15 cellular contexts compared by ENCODE assay signal in genomic region chr5:54764691-54765090, GRCh38.
"Had no signal": no experiment of that assay in that cellular context is flagged by ENCODE, and none has a peak within 500 bp of the region (broad histone marks: within the 10 kb centered on the region; RNA-seq: fewer than 3 reads in every experiment).

No MANE protein-coding gene starts in this region.

- H3K27ac Mint-ChIP-seq: activated naive CD8-positive, alpha-beta T cell treated with anti-CD3 and anti-CD28 coated beads, Interleukin-2, amount 10 ng/mL, durations not matched to agents 7 days and 5 days; dendritic cell treated with granulocyte-macrophage colony-stimulating factor and Interleukin-4, amounts not matched to agents 40 ng/mL and 50 ng/mL, for 4 days; effector memory CD8-positive, alpha-beta T cell; neural progenitor cell; T-helper 2 cell treated with Interferon-gamma antibody and Interleukin-4, amounts not matched to agents 5 μg/mL and 100 μg/mL, for 36 hours had no signal

- H3K9me3 ChIP-seq: ovary, right lobe of liver, transverse colon had no signal

- ATAC-seq: effector memory CD8-positive, alpha-beta T cell; stimulated activated naive CD8-positive, alpha-beta T cell treated with anti-CD3 and anti-CD28 coated beads, Interleukin-15, Interleukin-2, amounts not matched to agents 100 U/mL and 50 U/mL, for 24 hours had no signal

- H3K9me3 Mint-ChIP-seq: activated naive CD8-positive, alpha-beta T cell treated with anti-CD3 and anti-CD28 coated beads, Interleukin-2, amount 10 ng/mL, durations not matched to agents 7 days and 5 days; effector memory CD8-positive, alpha-beta T cell; neural progenitor cell; T-helper 2 cell treated with Interferon-gamma antibody and Interleukin-4, amounts not matched to agents 5 μg/mL and 100 μg/mL, for 36 hours had no signal

- H3K27me3 Mint-ChIP-seq: dendritic cell treated with granulocyte-macrophage colony-stimulating factor and Interleukin-4, amounts not matched to agents 40 ng/mL and 50 ng/mL, for 4 days; effector memory CD8-positive, alpha-beta T cell; naive B cell had no signal

- H3K4me1 ChIP-seq: neural progenitor cell, right lobe of liver, transverse colon had no signal

- H3K4me3 Mint-ChIP-seq: activated naive CD8-positive, alpha-beta T cell treated with anti-CD3 and anti-CD28 coated beads, Interleukin-2, amount 10 ng/mL, durations not matched to agents 7 days and 5 days; dendritic cell treated with granulocyte-macrophage colony-stimulating factor and Interleukin-4, amounts not matched to agents 40 ng/mL and 50 ng/mL, for 4 days; effector memory CD8-positive, alpha-beta T cell; neural progenitor cell; T-helper 2 cell treated with Interferon-gamma antibody and Interleukin-4, amounts not matched to agents 5 μg/mL and 100 μg/mL, for 36 hours had no signal

- H3K27me3 ChIP-seq: brain microvascular endothelial cell, neural progenitor cell, ovary, right lobe of liver, transverse colon had no signal

- DNase-seq: activated CD4-positive, CD25-positive, alpha-beta regulatory T cell treated with anti-CD3 and anti-CD28 coated beads, Interleukin-2, amount 50 U/mL, for 72 hours; activated naive CD4-positive, alpha-beta T cell; activated naive CD8-positive, alpha-beta T cell treated with anti-CD3 and anti-CD28 coated beads, Interleukin-2, amount 10 ng/mL, durations not matched to agents 7 days and 5 days; activated T-cell treated with anti-CD3 and anti-CD28 coated beads for 4 hours; brain microvascular endothelial cell; cerebellar nuclear complex; effector memory CD8-positive, alpha-beta T cell; naive B cell; ovary; right lobe of liver; stimulated activated naive CD8-positive, alpha-beta T cell treated with anti-CD3 and anti-CD28 coated beads, Interleukin-15, Interleukin-2, amounts not matched to agents 100 U/mL and 50 U/mL, for 24 hours; transverse colon had no signal

- H3K4me3 ChIP-seq: neural progenitor cell, ovary, right lobe of liver, transverse colon had no signal

- H3K4me1 Mint-ChIP-seq: activated naive CD8-positive, alpha-beta T cell treated with anti-CD3 and anti-CD28 coated beads, Interleukin-2, amount 10 ng/mL, durations not matched to agents 7 days and 5 days had no signal

- H3K27ac ChIP-seq: brain microvascular endothelial cell, neural progenitor cell, ovary, right lobe of liver, transverse colon had no signal

- H3K36me3 ChIP-seq: brain microvascular endothelial cell, neural progenitor cell, ovary, right lobe of liver, transverse colon had no signal

- H3K36me3 Mint-ChIP-seq: activated naive CD8-positive, alpha-beta T cell treated with anti-CD3 and anti-CD28 coated beads, Interleukin-2, amount 10 ng/mL, durations not matched to agents 7 days and 5 days; naive B cell; neural progenitor cell had no signal
